16 cellular contexts compared by ENCODE assay signal in genomic region chr2:47222813-47223564, GRCh38.
"Had no signal": no experiment of that assay in that cellular context is flagged by ENCODE, and none has a peak within 500 bp of the region (broad histone marks: within the 10 kb centered on the region; RNA-seq: fewer than 3 reads in every experiment).

No MANE protein-coding gene starts in this region.

- H3K9ac ChIP-seq: neural progenitor cell, SK-N-SH had no signal

- H3K36me3 ChIP-seq: left ventricle myocardium inferior, neural progenitor cell, tibial artery had no signal

- H3K4me1 Mint-ChIP-seq: activated naive CD4-positive, alpha-beta T cell treated with anti-CD3 and anti-CD28 coated beads, Interleukin-2, amount 10 ng/mL, durations not matched to agents 7 days and 5 days; T-cell had no signal

- ATAC-seq: stimulated activated memory B cell treated with anti-CD40 and anti-IgM and Interleukin-4, amounts not matched to agents 10 μg/mL and 1 μg/mL and 100 μg/mL, for 72 hours; T-cell had no signal

- H3K36me3 Mint-ChIP-seq: activated naive CD4-positive, alpha-beta T cell treated with anti-CD3 and anti-CD28 coated beads, Interleukin-2, amount 10 ng/mL, durations not matched to agents 7 days and 5 days; neural progenitor cell; stimulated activated memory B cell treated with anti-CD40 and anti-IgM and Interleukin-4, amounts not matched to agents 10 μg/mL and 1 μg/mL and 100 μg/mL, for 72 hours; T-cell had no signal

- H3K9me3 Mint-ChIP-seq: activated naive CD4-positive, alpha-beta T cell treated with anti-CD3 and anti-CD28 coated beads, Interleukin-2, amount 10 ng/mL, durations not matched to agents 7 days and 5 days; endodermal cell; stimulated activated memory B cell treated with anti-CD40 and anti-IgM and Interleukin-4, amounts not matched to agents 10 μg/mL and 1 μg/mL and 100 μg/mL, for 72 hours; T-cell had no signal

- H3K4me3 ChIP-seq: dorsolateral prefrontal cortex, left ventricle myocardium inferior, neural progenitor cell, tibial artery had no signal

- H3K27me3 ChIP-seq: dorsolateral prefrontal cortex, neural progenitor cell, tibial artery had no signal

- H3K9me3 ChIP-seq: left ventricle myocardium inferior, SK-N-SH, tibial artery had no signal

- FAIRE-seq: astrocyte, keratinocyte had no signal

- H3K4me2 ChIP-seq: neural progenitor cell, SK-N-SH had no signal

- H3K27ac Mint-ChIP-seq: activated naive CD4-positive, alpha-beta T cell treated with anti-CD3 and anti-CD28 coated beads, Interleukin-2, amount 10 ng/mL, durations not matched to agents 7 days and 5 days; endodermal cell; neural progenitor cell; stimulated activated memory B cell treated with anti-CD40 and anti-IgM and Interleukin-4, amounts not matched to agents 10 μg/mL and 1 μg/mL and 100 μg/mL, for 72 hours; T-cell had no signal

- H3K27me3 Mint-ChIP-seq: stimulated activated memory B cell treated with anti-CD40 and anti-IgM and Interleukin-4, amounts not matched to agents 10 μg/mL and 1 μg/mL and 100 μg/mL, for 72 hours; T-cell had no signal

- H2AFZ ChIP-seq: neural progenitor cell had no signal

- H3K4me3 Mint-ChIP-seq: activated naive CD4-positive, alpha-beta T cell treated with anti-CD3 and anti-CD28 coated beads, Interleukin-2, amount 10 ng/mL, durations not matched to agents 7 days and 5 days; endodermal cell; neural progenitor cell; stimulated activated memory B cell treated with anti-CD40 and anti-IgM and Interleukin-4, amounts not matched to agents 10 μg/mL and 1 μg/mL and 100 μg/mL, for 72 hours; T-cell had no signal

- H3K27ac ChIP-seq: left ventricle myocardium inferior, neural progenitor cell, tibial artery had no signal

- DNase-seq: activated CD4-positive, CD25-positive, alpha-beta regulatory T cell treated with anti-CD3 and anti-CD28 coated beads, Interleukin-2, amount 50 U/mL, for 72 hours; activated naive CD4-positive, alpha-beta T cell treated with anti-CD3 and anti-CD28 coated beads, Interleukin-2, amount 10 ng/mL, durations not matched to agents 7 days and 5 days; dorsolateral prefrontal cortex; endodermal cell; erythroblast; hippocampal formation; left ventricle myocardium inferior; SK-N-SH; stimulated activated CD4-positive, alpha-beta T cell treated with anti-CD3 and anti-CD28 coated beads, Interleukin-2, amount 100 ng/mL, for 48 hours; T-cell; T-helper 9 cell had no signal
